ENCODE assay signal across 19 cellular contexts in genomic region chr2:237280937-237281336, GRCh38.
DNase-seq lines count a peak whose midpoint lies in the region; ATAC-seq and TF ChIP-seq lines count a peak whose summit lies in the region.
"Had no signal": no experiment of that assay in that cellular context is flagged by ENCODE, and none has a peak within 500 bp of the region (broad histone marks: within the 10 kb centered on the region; RNA-seq: fewer than 3 reads in every experiment).

No MANE protein-coding gene starts in this region.

- TF ChIP-seq CTCF in left ventricle myocardium inferior (IDR thresholded peaks at IDR 0.05; ENCODE audit: borderline replicate concordance), result no peak
- no peak for TF ChIP-seq CTCF in fibroblast of lung (conservative IDR thresholded peaks at IDR 0.05 in 1 of 2, IDR thresholded peaks at IDR 0.05 in 1 of 2; ENCODE audit: low read depth in 1 of 2, low read length in 2 of 2)
- no peak for TF ChIP-seq CTCF in psoas muscle (IDR thresholded peaks at IDR 0.05)
- TF ChIP-seq CTCF in uterus (IDR thresholded peaks at IDR 0.05), result no peak

- H3K4me1 ChIP-seq in left ventricle myocardium inferior, result peaks cover 8% of the 10 kb centered on the region
- H3K4me1 ChIP-seq in right cardiac atrium (ENCODE audit: control insufficient read depth, insufficient read depth, low read length), result peaks cover 9% of the 10 kb centered on the region
- H3K4me1 ChIP-seq in fibroblast of lung (ENCODE audit: control insufficient read depth, extremely low read depth, insufficient read depth, low read length), result peaks cover 32% of the 10 kb centered on the region
- H3K4me1 ChIP-seq in psoas muscle, result peaks cover 27% of the 10 kb centered on the region
- peaks cover 0 to 3% of the 10 kb centered on the region in 2 donors for H3K4me1 ChIP-seq in uterus

- WGBS in right cardiac atrium, result 66% methylated on average over 8 of the region's 8 CpGs
- WGBS in psoas muscle, 3 donors, result 82 to 85% (median 84%) methylated on average over 8 of the region's 8 CpGs

- ATAC-seq in right cardiac atrium (no peak), psoas muscle (no peak), GM19328 (IDR thresholded peaks at IDR 0.05; ENCODE audit: unreplicated experiment) (no peak), GM18861 (IDR thresholded peaks at IDR 0.05; ENCODE audit: unreplicated experiment) (no peak)
- ATAC-seq: A549; naive thymus-derived CD8-positive, alpha-beta T cell had no signal

- no peak overlapping the region for H3K9ac ChIP-seq in fibroblast of lung (ENCODE audit: insufficient read depth, low read length)
- H3K9ac ChIP-seq: BLaER1 had no signal

- H3K4me3 ChIP-seq in left ventricle myocardium inferior (no peak overlapping the region), right cardiac atrium (ENCODE audit: low read length) (no peak overlapping the region), fibroblast of lung (replicated peaks in 1 of 4; ENCODE audit: control extremely low read depth in 1 of 4, insufficient read depth in 1 of 4, low read depth in 3 of 4, low read length in 4 of 4) (no peak overlapping the region), psoas muscle (no peak overlapping the region), uterus (no peak overlapping the region)
- H3K4me3 ChIP-seq: A549, BLaER1, cardiac muscle cell had no signal

- no peaks in the 10 kb centered on the region for H3K9me3 ChIP-seq in left ventricle myocardium inferior (replicated peaks)
- H3K9me3 ChIP-seq in right cardiac atrium (ENCODE audit: control insufficient read depth, low read length), result no peaks in the 10 kb centered on the region
- H3K9me3 ChIP-seq in fibroblast of lung (ENCODE audit: control insufficient read depth, insufficient read depth, low read depth, low read length), result no peaks in the 10 kb centered on the region
- no peaks in the 10 kb centered on the region for H3K9me3 ChIP-seq in psoas muscle
- H3K9me3 ChIP-seq in uterus, result no peaks in the 10 kb centered on the region
- H3K9me3 ChIP-seq: A549, BLaER1 had no signal

- no peaks in the 10 kb centered on the region for H3K27me3 ChIP-seq in left ventricle myocardium inferior (ENCODE audit: low read depth)
- H3K27me3 ChIP-seq in right cardiac atrium (ENCODE audit: control insufficient read depth, insufficient read depth), result no peaks in the 10 kb centered on the region
- H3K27me3 ChIP-seq in fibroblast of lung (ENCODE audit: control insufficient read depth, insufficient read depth, low read length), result no peaks in the 10 kb centered on the region
- H3K27me3 ChIP-seq in psoas muscle (ENCODE audit: insufficient read depth in 3 of 3, low read length in 2 of 3), result no peaks in the 10 kb centered on the region
- H3K27me3 ChIP-seq in uterus, result no peaks in the 10 kb centered on the region
- H3K27me3 ChIP-seq: BLaER1, cardiac muscle cell had no signal

- no peak for TF ChIP-seq POLR2A in uterus (IDR thresholded peaks at IDR 0.05)

- H2AFZ ChIP-seq in fibroblast of lung (ENCODE audit: low read length), result no peak overlapping the region

- no peak overlapping the region for H3K4me2 ChIP-seq in fibroblast of lung (ENCODE audit: extremely low read depth, insufficient read depth, low read length)

- peak overlapping the region; percentile 72 for H3K27ac ChIP-seq in left ventricle myocardium inferior (replicated peaks)
- H3K27ac ChIP-seq in right cardiac atrium (ENCODE audit: low read length), result no peak overlapping the region
- peak overlapping the region; percentile 80 for H3K27ac ChIP-seq in fibroblast of lung (ENCODE audit: insufficient read depth, low read length)
- peak overlapping the region; percentile 76 for H3K27ac ChIP-seq in psoas muscle
- H3K27ac ChIP-seq in uterus, result peak overlapping the region; percentile 70 to 90
- H3K27ac ChIP-seq: BLaER1, cardiac muscle cell had no signal

- H3K79me2 ChIP-seq in fibroblast of lung (ENCODE audit: control insufficient read depth, insufficient read depth, low read length), result no peaks in the 10 kb centered on the region

- H3K36me3 ChIP-seq in left ventricle myocardium inferior (no peaks in the 10 kb centered on the region), fibroblast of lung (ENCODE audit: control insufficient read depth, insufficient read depth, low read length) (no peaks in the 10 kb centered on the region), psoas muscle (ENCODE audit: insufficient read depth in 1 of 2, low read depth in 1 of 2) (no peaks in the 10 kb centered on the region), uterus (no peaks in the 10 kb centered on the region)
- H3K36me3 ChIP-seq: BLaER1, cardiac muscle cell had no signal

- intact Hi-C loops in left ventricle myocardium inferior (cut with micrococcal nuclease), result no loop called here
- intact Hi-C loops in right cardiac atrium (cut with DNase I), result no loop called here
- intact Hi-C loops in psoas muscle (cut with DNase I), result no loop called here
- intact Hi-C loops in uterus (cut with DNase I; ENCODE audit: low total_unique reads), result no loop called here

- no peaks in the 10 kb centered on the region for H4K20me1 ChIP-seq in fibroblast of lung (ENCODE audit: control insufficient read depth, extremely low read depth, insufficient read depth, low read length)
- H4K20me1 ChIP-seq: BLaER1 had no signal

- no peak for DNase-seq in left ventricle myocardium inferior
- no peak for DNase-seq in right cardiac atrium
- DNase-seq in fibroblast of lung (ENCODE audit: low read depth in 2 of 2), result no peak
- no peak for DNase-seq in psoas muscle
- no peak for DNase-seq in uterus
- no peak for DNase-seq in NOMO-1 treated with dmso at 0.1 percent for 144 hours (lab: John Stamatoyannopoulos, UW; ENCODE audit: unreplicated experiment)
- DNase-seq: activated CD4-positive, alpha-beta T cell treated with anti-CD3 and anti-CD28 coated beads for 4 hours; foreskin melanocyte; naive thymus-derived CD8-positive, alpha-beta T cell; NCI-H1417; NCI-H2107; NCI-H510A treated with DMSO at 0.1 percent for 48 hours; stimulated activated CD4-positive, alpha-beta T cell treated with anti-CD3 and anti-CD28 coated beads, Interleukin-12 subunit alpha, Interleukin-12 subunit beta, amount 100 ng/mL, for 4 hours; T-helper 1 cell had no signal
